Comparison of ENCODE assay signal across 10 cellular contexts in genomic region chr16:280552-280951, GRCh38. TPM values are rescaled to one million over a fixed set of nuclear protein-coding genes. Genes with fewer than 3 reads are reported as not detected.
DNase-seq lines count a peak whose midpoint lies in the region; FAIRE-seq and TF ChIP-seq lines count a peak whose summit lies in the region.
"Had no signal": no experiment of that assay in that cellular context is flagged by ENCODE, and none has a peak within 500 bp of the region (broad histone marks: within the 10 kb centered on the region; RNA-seq: fewer than 3 reads in every experiment).

ARHGDIG (plus strand) TSS chr16:280591; CDS start chr16:280681, 90 bp downstream.

- no peaks in the 10 kb centered on the region for H3K9me3 ChIP-seq in HUES64 (ENCODE audit: insufficient read depth, low read depth, low read length)
- no peaks in the 10 kb centered on the region for H3K9me3 ChIP-seq in H1 (ENCODE audit: insufficient read depth in 2 of 2, low read depth in 1 of 2, low read length in 1 of 2)
- no peaks in the 10 kb centered on the region for H3K9me3 ChIP-seq in MM.1S (replicated peaks; ENCODE audit: insufficient read depth, low read length)

- H3K9me2 ChIP-seq in MM.1S (replicated peaks; ENCODE audit: insufficient read depth, low read length): no peaks in the 10 kb centered on the region

- no peak within 1 kb of the TSS for H2BK20ac ChIP-seq in H1 (ENCODE audit: low read length)

- H3K9ac ChIP-seq in HUES64 (ENCODE audit: low read depth, low read length) (peak within 1 kb of the TSS; percentile 67; the same call in 1 of the 2 replicates), H1 (replicated peaks in 1 of 4; ENCODE audit: extremely low read depth in 1 of 4, low read depth in 3 of 4, low read length in 3 of 4) (no peak within 1 kb of the TSS), MM.1S (ENCODE audit: low read length) (no peak within 1 kb of the TSS)

- no peak within 1 kb of the TSS for H3K56ac ChIP-seq in H1 (replicated peaks; ENCODE audit: insufficient read length, low read depth, low read length)

- no peak within 1 kb of the TSS for H2BK15ac ChIP-seq in H1 (ENCODE audit: low read length)

- H4K20me1 ChIP-seq in H1 (replicated peaks in 1 of 2; ENCODE audit: control insufficient read depth in 1 of 2, insufficient read depth in 2 of 2, low read length in 2 of 2) (peaks cover 0 to 3% of the 10 kb centered on the region in 2 experiments), MM.1S (ENCODE audit: insufficient read depth, low read length) (no peaks in the 10 kb centered on the region)

- H3K4me3 ChIP-seq in HUES64 (ENCODE audit: low read length): peak within 1 kb of the TSS; percentile 52
- peak within 1 kb of the TSS; percentile 44 to 70 (median 44) for H3K4me3 ChIP-seq in H1 (ENCODE audit: extremely low read depth in 1 of 4, insufficient read depth in 2 of 4, low read depth in 3 of 4, low read length in 4 of 4)
- H3K4me3 ChIP-seq in MM.1S (ENCODE audit: low read length): no peak within 1 kb of the TSS

- H3K14ac ChIP-seq in H1 (ENCODE audit: insufficient read length): no peak within 1 kb of the TSS

- peak within 1 kb of the TSS; percentile 69 for H3K4me3 Mint-ChIP-seq in neural crest cell

- TF ChIP-seq CTCF in H1 (IDR thresholded peaks at IDR 0.05; ENCODE audit: control extremely low read depth in 1 of 3, insufficient read depth in 1 of 3, low read depth in 1 of 3, low read length in 3 of 3) (no peak), neural crest cell (conservative IDR thresholded peaks at IDR 0.05) (no peak), MM.1S (IDR thresholded peaks at IDR 0.05; ENCODE audit: low read length) (no peak)

- H3K79me1 ChIP-seq in H1 (ENCODE audit: low read depth, low read length): no peaks in the 10 kb centered on the region

- H2BK12ac ChIP-seq in H1 (ENCODE audit: low read depth, low read length): no peak within 1 kb of the TSS

- DNase-seq in AG20443 (ENCODE audit: low spot score) (peak; percentile 77), H1 (ENCODE audit: low read depth in 1 of 2, low spot score in 2 of 2) (no peak), neural crest cell (ENCODE audit: low read depth, low spot score) (no peak), NCI-H526 treated with DMSO at 0.1 percent for 48 hours (lab: John Stamatoyannopoulos, UW) (no peak), MM.1S (no peak), SKM-1 (lab: John Stamatoyannopoulos, UW; ENCODE audit: unreplicated experiment) (no peak), H54 (ENCODE audit: insufficient read length, low spot score) (no peak)
- DNase-seq: amygdala; NK-92 treated with Interleukin-12 subunit alpha and Interleukin-12 subunit beta, amount 100 ng/mL, for 24 hours had no signal

- under 1% methylated on average over 54 of the region's 54 CpGs for WGBS in HUES64
- 2% methylated on average over 9 of the region's 54 CpGs; no CpG with 5 or more reads in 1 of the 2 experiments for WGBS in H1 (ENCODE audit: extremely low coverage in 1 of 2, insufficient coverage in 1 of 2, insufficient read length in 1 of 2, insufficient replicate concordance in 2 of 2, low coverage in 1 of 2, low lambda C conversion rate in 2 of 2, missing lambda C conversion rate in 1 of 2), 2 experiments

- no peaks in the 10 kb centered on the region for H3F3A ChIP-seq in MM.1S (ENCODE audit: insufficient read depth, low read length)

- TF ChIP-seq RAD21 in H1 (IDR thresholded peaks at IDR 0.05 in 1 of 2, conservative IDR thresholded peaks at IDR 0.05 in 1 of 2; ENCODE audit: low read depth in 2 of 2, low read length in 2 of 2): no peak

- peak within 1 kb of the TSS; percentile 68 for H4K8ac ChIP-seq in H1 (ENCODE audit: extremely low read depth, insufficient read depth, low read length)

- H3K4me1 ChIP-seq in HUES64 (ENCODE audit: insufficient read depth, low read length) (no peaks in the 10 kb centered on the region), H1 (replicated peaks in 1 of 4; ENCODE audit: control insufficient read depth in 3 of 4, insufficient read depth in 4 of 4, low read length in 3 of 4) (peaks cover 0 to 3% (median 0%) of the 10 kb centered on the region in 4 experiments; a peak in 3 of 7 replicates), MM.1S (ENCODE audit: low read length) (no peaks in the 10 kb centered on the region)

- no peaks in the 10 kb centered on the region for H3K36me3 Mint-ChIP-seq in neural crest cell (ENCODE audit: low read depth)

- H2BK120ac ChIP-seq in H1 (replicated peaks; ENCODE audit: low read depth, low read length): no peak within 1 kb of the TSS

- H4K91ac ChIP-seq in H1 (replicated peaks; ENCODE audit: insufficient read length, low read length): peak within 1 kb of the TSS; percentile 40

- H3K23me2 ChIP-seq in H1 (ENCODE audit: low read depth, low read length): peaks cover 6% of the 10 kb centered on the region; the same call in 1 of the 2 replicates

- FAIRE-seq in H1 (lab: Jason Lieb, UNC): no peak
- no peak for FAIRE-seq in H54 (lab: Jason Lieb, UNC)

- no peaks in the 10 kb centered on the region for H3K4me1 Mint-ChIP-seq in neural crest cell

- POLR2A ChIA-PET in H1 (lab: Charles Lee; ENCODE audit: partially characterized antibody): interaction anchor here (1.4 to 1.5 kb wide), 2 partner anchors 10 to 17 kb away, joined by 3 to 4 read pairs; no protein-coding TSS in a partner anchor

- H3K4ac ChIP-seq in H1 (replicated peaks; ENCODE audit: insufficient read length, low read depth, low read length): no peak within 1 kb of the TSS

- peaks cover 47% of the 10 kb centered on the region for H3K27me3 Mint-ChIP-seq in neural crest cell (ENCODE audit: low read depth)

- H3K23ac ChIP-seq in H1 (ENCODE audit: insufficient read length): no peak within 1 kb of the TSS

- CTCF ChIA-PET in H1 (lab: Charles Lee; ENCODE audit: partially characterized antibody): interaction anchor here (1.1 to 1.9 kb wide), 3 partner anchors 10 to 82 kb away, joined by 3 to 7 read pairs (median 6); no protein-coding TSS in a partner anchor

- H3K79me2 ChIP-seq in H1 (ENCODE audit: control insufficient read depth in 1 of 2, insufficient read depth in 2 of 2, low read length in 2 of 2) (no peaks in the 10 kb centered on the region), MM.1S (ENCODE audit: low read length) (no peaks in the 10 kb centered on the region)

- no peaks in the 10 kb centered on the region for H3K36me3 ChIP-seq in HUES64 (ENCODE audit: insufficient read depth, low read length)
- H3K36me3 ChIP-seq in H1 (ENCODE audit: control insufficient read depth in 2 of 4, insufficient read depth in 4 of 4, low read length in 3 of 4): no peaks in the 10 kb centered on the region
- H3K36me3 ChIP-seq in MM.1S (replicated peaks; ENCODE audit: insufficient read depth, low read length): no peaks in the 10 kb centered on the region

- no peaks in the 10 kb centered on the region for H3K9me3 Mint-ChIP-seq in neural crest cell

- H4K5ac ChIP-seq in H1 (ENCODE audit: insufficient read length, low read depth, low read length): no peak within 1 kb of the TSS

- H2BK5ac ChIP-seq in H1 (ENCODE audit: low read depth, low read length): no peak within 1 kb of the TSS

- H3K18ac ChIP-seq in H1 (ENCODE audit: extremely low read depth, low read length): peak within 1 kb of the TSS; percentile 71; the same call in 1 of the 2 replicates

- no peak within 1 kb of the TSS for H2AK5ac ChIP-seq in H1 (ENCODE audit: low read depth, low read length)

- no peak within 1 kb of the TSS for H3K27ac ChIP-seq in HUES64 (ENCODE audit: low read depth, low read length)
- no peak within 1 kb of the TSS for H3K27ac ChIP-seq in H1 (ENCODE audit: low read depth, low read length)
- no peak within 1 kb of the TSS for H3K27ac ChIP-seq in MM.1S (ENCODE audit: low read length)

- no peak for TF ChIP-seq EP300 in H1 (IDR thresholded peaks at IDR 0.05; ENCODE audit: borderline replicate concordance in 1 of 2, low read depth in 2 of 2, low read length in 2 of 2)

- H3K4me2 ChIP-seq in H1 (ENCODE audit: insufficient read depth in 1 of 2, low read depth in 2 of 2, low read length in 2 of 2): peak within 1 kb of the TSS; percentile 59 to 76
- H3K4me2 ChIP-seq in MM.1S (ENCODE audit: low read depth, low read length): no peak within 1 kb of the TSS

- no peak within 1 kb of the TSS for H3K27ac Mint-ChIP-seq in neural crest cell (ENCODE audit: unreplicated experiment)

- H3K27me3 ChIP-seq in HUES64 (ENCODE audit: insufficient read depth, low read length) (peaks cover 52% of the 10 kb centered on the region), H1 (replicated peaks in 1 of 4; ENCODE audit: control insufficient read depth in 3 of 4, extremely low read depth in 1 of 4, insufficient read depth in 3 of 4, low read length in 3 of 4) (peaks cover 12 to 37% (median 30%) of the 10 kb centered on the region in 4 experiments), MM.1S (replicated peaks; ENCODE audit: insufficient read depth, low read length) (peaks cover 23% of the 10 kb centered on the region)

- TF ChIP-seq POLR2A in H1 (IDR thresholded peaks at IDR 0.05; ENCODE audit: control extremely low read depth in 1 of 2, low read depth in 2 of 2, low read length in 2 of 2) (no peak), H54 (IDR thresholded peaks at IDR 0.05; ENCODE audit: low read depth, low read length) (no peak)

- H2AFZ ChIP-seq in H1 (ENCODE audit: low read length) (no peak within 1 kb of the TSS), MM.1S (ENCODE audit: low read length) (no peak within 1 kb of the TSS)

TF ChIP-seq in H1, 55 proteins besides CTCF, POLR2A, EP300 and RAD21 (continues in another document):
- TF ChIP-seq TAF7 (optimal IDR thresholded peaks at IDR 0.05; ENCODE audit: borderline replicate concordance, low read depth, low read length) (no peak), SUZ12 (IDR thresholded peaks at IDR 0.05; ENCODE audit: low read length) (peak; percentile 50; the same call in 1 of the 2 replicates), PHF8 (conservative IDR thresholded peaks at IDR 0.05; ENCODE audit: low read depth, low read length) (0 out of 2 replicates have a peak, but pooled peaks have one; percentile 20), TAF1 (IDR thresholded peaks at IDR 0.05; ENCODE audit: low read depth, low read length) (0 out of 2 replicates have a peak, but pooled peaks have one; percentile 11), EGR1 (IDR thresholded peaks at IDR 0.05; ENCODE audit: borderline replicate concordance, low read depth, low read length) (no peak), KDM4A (IDR thresholded peaks at IDR 0.05; ENCODE audit: low read depth, low read length, severe bottlenecking) (peak; percentile 60)

RNA-seq across cellular contexts. Expression of gene ARHGDIG, which starts in this region (rescaled TPM):
- 0.70 TPM for polyA plus RNA-seq in HUES64 (2013, experiment 1 of 2)
- 0.70 TPM for polyA plus RNA-seq in HUES64 (2013, experiment 2 of 2)
- 1.2 and 2.8 TPM in 2 replicates for total RNA-seq in H1 (2021; fragmentation: NEBNext Ultra II Directional; extraction: Animal tissue kit (Norgen Biotek cat#: 25700))
- polyA plus RNA-seq in H1 (2011; rRNA removed): 2.9 and 4.5 TPM in 2 replicates
- 2.4 TPM for polyA plus RNA-seq in H1 (2011; cell fraction: cytosol; rRNA removed)
- 10.9 TPM for polyA plus RNA-seq in H1 (2011; cell fraction: nucleus; rRNA removed)
- 1.3 to 3.2 TPM (median 2.4 TPM) in 4 replicates for polyA plus RNA-seq in H1 (2012, experiment 1 of 2)
- polyA plus RNA-seq in H1 (2012, experiment 2 of 2): 1.3 TPM
- polyA plus RNA-seq in H1 (2013, experiment 1 of 2): 0.85 TPM
- polyA plus RNA-seq in H1 (2013, experiment 2 of 2): 1.2 TPM
- 0.44 and 1.0 TPM in 2 replicates for polyA minus RNA-seq in H1 (2011; rRNA and poly(A)+ RNA removed)
- polyA minus RNA-seq in H1 (2011; cell fraction: cytosol; rRNA and poly(A)+ RNA removed): not detected
- polyA minus RNA-seq in H1 (2011; cell fraction: nucleus; rRNA and poly(A)+ RNA removed): 2.0 TPM
- total RNA-seq in neural crest cell: 2.0 and 3.0 TPM in 2 replicates
